Comparison of ENCODE assay signal across 8 cellular contexts in genomic region chr2:230472619-230473018, GRCh38. TPM values are rescaled to one million over a fixed set of nuclear protein-coding genes. Genes with fewer than 3 reads are reported as not detected.
DNase-seq lines count a peak whose midpoint lies in the region; ATAC-seq and TF ChIP-seq lines count a peak whose summit lies in the region.

No MANE protein-coding gene starts in this region.

- DNase-seq in activated T-cell treated with anti-CD3 and anti-CD28 coated beads for 24 hours (ENCODE audit: low read depth) (peak; percentile 45), activated B cell treated with CpG ODN at 0.5 μM for 24 hours (no peak), fibroblast of lung (ENCODE audit: low read depth in 2 of 2) (peak; percentile 37 to 75), stromal cell of bone marrow (ENCODE audit: low read depth) (peak; percentile 53), NCI-H2196 treated with DMSO at 0.1 percent for 48 hours (lab: John Stamatoyannopoulos, UW; ENCODE audit: unreplicated experiment) (no peak), kidney glomerular epithelial cell (lab: John Stamatoyannopoulos, UW) (no peak), NCI-H1105 treated with DMSO at 0.1 percent for 48 hours (lab: John Stamatoyannopoulos, UW) (no peak)
- no peak for DNase-seq in activated T-cell treated with anti-CD3 and anti-CD28 coated beads, Interleukin-2, amount 50 U/mL, for 1 hour

- H3K4me2 ChIP-seq in fibroblast of lung (ENCODE audit: extremely low read depth, insufficient read depth, low read length), result no peak overlapping the region

- TF ChIP-seq CTCF in activated B cell treated with CpG ODN at 0.5 μM for 24 hours (IDR thresholded peaks at IDR 0.05) (no peak), fibroblast of lung (conservative IDR thresholded peaks at IDR 0.05 in 1 of 2, IDR thresholded peaks at IDR 0.05 in 1 of 2; ENCODE audit: low read depth in 1 of 2, low read length in 2 of 2) (no peak)

- no peaks in the 10 kb centered on the region for H3K27me3 ChIP-seq in fibroblast of lung (ENCODE audit: control insufficient read depth, insufficient read depth, low read length)

- no peak overlapping the region for H2AFZ ChIP-seq in fibroblast of lung (ENCODE audit: low read length)

- peaks cover 56% of the 10 kb centered on the region for H3K4me1 Mint-ChIP-seq in activated B cell treated with CpG ODN at 0.5 μM for 24 hours

- H4K20me1 ChIP-seq in fibroblast of lung (ENCODE audit: control insufficient read depth, extremely low read depth, insufficient read depth, low read length), result no peaks in the 10 kb centered on the region

- H3K9ac ChIP-seq in fibroblast of lung (ENCODE audit: insufficient read depth, low read length), result no peak overlapping the region

- peaks cover 3% of the 10 kb centered on the region for H3K36me3 ChIP-seq in fibroblast of lung (ENCODE audit: control insufficient read depth, insufficient read depth, low read length)

- H3K27me3 Mint-ChIP-seq in activated B cell treated with CpG ODN at 0.5 μM for 24 hours, result no peaks in the 10 kb centered on the region

- H3K9me3 ChIP-seq in fibroblast of lung (ENCODE audit: control insufficient read depth, insufficient read depth, low read depth, low read length), result no peaks in the 10 kb centered on the region

- peaks cover 24% of the 10 kb centered on the region for H3K9me3 Mint-ChIP-seq in activated B cell treated with CpG ODN at 0.5 μM for 24 hours

- CTCF ChIA-PET in activated B cell treated with CpG ODN at 0.5 μM for 24 hours (lab: Charles Lee), result interaction anchor here (2.7 kb wide), 1 partner anchor 24 kb away, joined by 12 read pairs; no protein-coding TSS in a partner anchor

- POLR2A ChIA-PET in activated B cell treated with CpG ODN at 0.5 μM for 24 hours (lab: Charles Lee), result interaction anchor here (0.6 to 2.3 kb wide), 17 partner anchors 13 to 245 kb away, joined by 3 to 33 read pairs (median 4); partner anchors contain the start of gene SP100

- no peak overlapping the region for H3K4me3 ChIP-seq in fibroblast of lung (replicated peaks in 1 of 4; ENCODE audit: control extremely low read depth in 1 of 4, insufficient read depth in 1 of 4, low read depth in 3 of 4, low read length in 4 of 4)

- H3K27ac Mint-ChIP-seq in activated B cell treated with CpG ODN at 0.5 μM for 24 hours, result peak overlapping the region; percentile 89

- H3K36me3 Mint-ChIP-seq in activated B cell treated with CpG ODN at 0.5 μM for 24 hours (ENCODE audit: low read depth), result peaks cover 89% of the 10 kb centered on the region

- intact Hi-C loops in activated B cell treated with CpG ODN at 0.5 μM for 24 hours (cut with micrococcal nuclease), result loop anchor here (1.0 to 5.0 kb wide), 7 partner anchors 24 to 270 kb away; partner anchors contain the start of gene SP100

- peak overlapping the region; percentile 17 for H3K4me3 Mint-ChIP-seq in activated B cell treated with CpG ODN at 0.5 μM for 24 hours

- no peaks in the 10 kb centered on the region for H3K79me2 ChIP-seq in fibroblast of lung (ENCODE audit: control insufficient read depth, insufficient read depth, low read length)

- H3K4me1 ChIP-seq in fibroblast of lung (ENCODE audit: control insufficient read depth, extremely low read depth, insufficient read depth, low read length), result no peaks in the 10 kb centered on the region

- no peak overlapping the region for H3K27ac ChIP-seq in fibroblast of lung (ENCODE audit: insufficient read depth, low read length)

- ATAC-seq in activated B cell treated with CpG ODN at 0.5 μM for 24 hours (ENCODE audit: low read depth), result peak; percentile 75

RNA-seq across cellular contexts. Expression of gene SP100, which starts 56.6 kb away (rescaled TPM):
- total RNA-seq in activated B cell treated with CpG ODN at 0.5 μM for 24 hours (369 and 433 TPM in 2 replicates), fibroblast of lung (93.0 and 120 TPM in 2 replicates)
- 73.7 and 106 TPM in 2 replicates for polyA plus RNA-seq in fibroblast of lung
- polyA plus RNA-seq in fibroblast of lung (2012), result 59.1 and 77.4 TPM in 2 replicates
- polyA minus RNA-seq in fibroblast of lung (ENCODE audit: low replicate concordance), result 9.0 and 13.0 TPM in 2 replicates

Comparison
In these comparisons a context has a peak if more than half of its experiments do, and no peak if none do; other contexts are left out.
1. DNase-seq: peak in activated T-cell treated with anti-CD3 and anti-CD28 coated beads for 24 hours (single experiment), fibroblast of lung (2 of 2) and stromal cell of bone marrow (single experiment); none in activated T-cell treated with anti-CD3 and anti-CD28 coated beads, Interleukin-2, amount 50 U/mL, for 1 hour (single experiment), activated B cell treated with CpG ODN at 0.5 μM for 24 hours (single experiment), NCI-H2196 treated with DMSO at 0.1 percent for 48 hours (single experiment), kidney glomerular epithelial cell (single experiment) and NCI-H1105 treated with DMSO at 0.1 percent for 48 hours (single experiment).